Comparison of ENCODE assay signal across 13 cellular contexts in genomic region chr7:17152698-17153097, GRCh38.
DNase-seq lines count a peak whose midpoint lies in the region; ATAC-seq and TF ChIP-seq lines count a peak whose summit lies in the region.
"Had no signal": no experiment of that assay in that cellular context is flagged by ENCODE, and none has a peak within 500 bp of the region (broad histone marks: within the 10 kb centered on the region; RNA-seq: fewer than 3 reads in every experiment).

No MANE protein-coding gene starts in this region.

- BruUV-seq in MCF 10A (replicated peaks; lab: Mats Ljungman, UMichigan): no TSS peak

- CTCF ChIA-PET in MCF 10A (lab: Yijun Ruan, JAX): no interaction called here

- peak overlapping the region; percentile 89 for H3K27ac Mint-ChIP-seq in dendritic cell treated with granulocyte-macrophage colony-stimulating factor and Interleukin-4, amounts not matched to agents 40 ng/mL and 50 ng/mL, for 4 days
- H3K27ac Mint-ChIP-seq in MCF 10A (ENCODE audit: low read depth, unreplicated experiment): no peak overlapping the region

- TF ChIP-seq CTCF in GM20000 (IDR thresholded peaks at IDR 0.05; ENCODE audit: extremely low read depth, missing control alignments): no peak
- no peak for TF ChIP-seq CTCF in MCF 10A (IDR thresholded peaks at IDR 0.05; ENCODE audit: unreplicated experiment)

- peak; percentile 60 for ATAC-seq in GM18502 (IDR thresholded peaks at IDR 0.05; ENCODE audit: poor library complexity, unreplicated experiment)
- peak; percentile 55 for ATAC-seq in GM21528 (IDR thresholded peaks at IDR 0.05; ENCODE audit: low FRiP score, unreplicated experiment)
- ATAC-seq in HG03457 (IDR thresholded peaks at IDR 0.05; ENCODE audit: unreplicated experiment): peak; percentile 64
- no peak for ATAC-seq in HG03521 (IDR thresholded peaks at IDR 0.05; ENCODE audit: unreplicated experiment)

- no peaks in the 10 kb centered on the region for H3K36me3 Mint-ChIP-seq in dendritic cell treated with granulocyte-macrophage colony-stimulating factor and Interleukin-4, amounts not matched to agents 40 ng/mL and 50 ng/mL, for 4 days (ENCODE audit: low read depth)
- peaks cover 4% of the 10 kb centered on the region for H3K36me3 Mint-ChIP-seq in MCF 10A (ENCODE audit: insufficient read depth, unreplicated experiment)

- peak overlapping the region; percentile 50 for H3K4me3 Mint-ChIP-seq in dendritic cell treated with granulocyte-macrophage colony-stimulating factor and Interleukin-4, amounts not matched to agents 40 ng/mL and 50 ng/mL, for 4 days
- H3K4me3 Mint-ChIP-seq in MCF 10A (ENCODE audit: unreplicated experiment): no peak overlapping the region

- intact Hi-C loops in dendritic cell treated with granulocyte-macrophage colony-stimulating factor and Interleukin-4, amounts not matched to agents 40 ng/mL and 50 ng/mL, for 4 days (cut with micrococcal nuclease): loop anchor here (1.0 to 5.0 kb wide), 4 partner anchors 8 to 146 kb away; partner anchors contain the start of gene AHR
- intact Hi-C loops in MCF 10A (cut with micrococcal nuclease): no loop called here

- POLR2A ChIA-PET in MCF 10A (lab: Yijun Ruan, JAX): no interaction called here

- H3K4me1 Mint-ChIP-seq in dendritic cell treated with granulocyte-macrophage colony-stimulating factor and Interleukin-4, amounts not matched to agents 40 ng/mL and 50 ng/mL, for 4 days (ENCODE audit: low read depth): peaks cover 56% of the 10 kb centered on the region
- H3K4me1 Mint-ChIP-seq in MCF 10A (ENCODE audit: insufficient read depth, unreplicated experiment): peaks cover 5% of the 10 kb centered on the region

- H3K27me3 Mint-ChIP-seq in dendritic cell treated with granulocyte-macrophage colony-stimulating factor and Interleukin-4, amounts not matched to agents 40 ng/mL and 50 ng/mL, for 4 days: no peaks in the 10 kb centered on the region
- H3K27me3 Mint-ChIP-seq in MCF 10A (ENCODE audit: insufficient read depth, unreplicated experiment): no peaks in the 10 kb centered on the region

- no peaks in the 10 kb centered on the region for H3K9me3 Mint-ChIP-seq in dendritic cell treated with granulocyte-macrophage colony-stimulating factor and Interleukin-4, amounts not matched to agents 40 ng/mL and 50 ng/mL, for 4 days
- no peaks in the 10 kb centered on the region for H3K9me3 Mint-ChIP-seq in MCF 10A (ENCODE audit: unreplicated experiment)

- DNase-seq in GM20000 (ENCODE audit: low spot score) (no peak), 8988T (no peak), MCF 10A (ENCODE audit: unreplicated experiment) (no peak)
- DNase-seq: activated CD4-positive, alpha-beta T cell treated with anti-CD3 and anti-CD28 coated beads for 4 hours; anterior cingulate cortex; Caco-2; NCI-H1694; stimulated activated CD4-positive, alpha-beta T cell treated with anti-CD3 and anti-CD28 coated beads, Interleukin-4, amount 100 ng/mL, for 24 hours had no signal
